Comparison of ENCODE assay signal across 8 cellular contexts in the genomic region with DNA sequence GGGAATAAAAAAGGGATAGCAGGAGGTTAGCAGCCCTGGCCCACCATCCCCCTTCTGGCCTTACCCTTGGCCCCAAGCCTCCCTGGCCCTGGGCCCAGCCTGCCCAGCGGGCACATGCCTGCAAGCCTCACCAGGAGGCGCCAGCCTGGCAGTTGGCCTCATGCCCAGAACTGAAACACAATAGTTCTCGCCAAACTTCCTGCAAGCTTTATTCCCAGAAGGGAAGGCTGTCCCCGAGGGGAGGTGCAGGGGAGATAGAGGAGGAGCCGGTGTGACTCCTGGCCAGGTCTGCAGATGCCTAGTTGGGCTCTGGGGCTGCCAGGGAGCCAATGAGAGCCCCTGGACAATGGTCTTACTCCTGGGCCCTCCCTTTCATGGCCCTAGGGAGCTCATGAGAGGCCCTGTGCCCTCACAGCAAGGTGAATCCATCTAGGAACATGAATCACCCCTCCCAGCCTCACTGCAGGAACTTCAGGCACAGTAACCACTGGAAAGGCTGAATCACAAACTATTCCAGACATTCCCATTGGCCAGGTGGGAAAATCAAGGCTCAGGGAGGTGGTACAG. TPM values are rescaled to one million over a fixed set of nuclear protein-coding genes. Genes with fewer than 3 reads are reported as not detected.
DNase-seq lines count a peak whose midpoint lies in the region; ATAC-seq and TF ChIP-seq lines count a peak whose summit lies in the region.

No MANE protein-coding gene starts in this region.

- no peaks in the 10 kb centered on the region for H4K20me1 ChIP-seq in GM23248 (ENCODE audit: insufficient read depth)

- H3K4me1 ChIP-seq in GM23248 (ENCODE audit: insufficient read depth) (peaks cover 29% of the 10 kb centered on the region), liver (ENCODE audit: control insufficient read depth in 4 of 4, insufficient read depth in 4 of 4, low read length in 3 of 4) (peaks cover 0 to 8% (median 5%) of the 10 kb centered on the region in 4 donors)

- H3K36me3 ChIP-seq in GM23248 (ENCODE audit: low read depth) (no peaks in the 10 kb centered on the region), liver (ENCODE audit: control insufficient read depth in 4 of 4, insufficient read depth in 3 of 4, low read depth in 1 of 4, low read length in 3 of 4) (no peaks in the 10 kb centered on the region)

- H2AFZ ChIP-seq in GM23248: no peak overlapping the region

- no peaks in the 10 kb centered on the region for H3K79me2 ChIP-seq in GM23248 (ENCODE audit: insufficient read depth)

- in situ Hi-C loops in GM23248 (cut with MboI): no loop called here

- DNase-seq in GM23248 (peak; percentile 86), NCI-H460 (ENCODE audit: extremely low read depth, low read depth) (peak; percentile 29), cerebellar cortex (ENCODE audit: low spot score) (peak; percentile 31), T-helper 9 cell (no peak)

- TF ChIP-seq CTCF in liver (IDR thresholded peaks at IDR 0.05; ENCODE audit: low read depth, low read length, missing input control): peak; percentile 43

- H3K4me3 ChIP-seq in GM23248: no peak overlapping the region
- H3K4me3 ChIP-seq in liver (ENCODE audit: low read depth in 1 of 3, low read length in 3 of 3): no peak overlapping the region

- no peaks in the 10 kb centered on the region for H3K27me3 ChIP-seq in GM23248 (replicated peaks; ENCODE audit: insufficient read depth)
- H3K27me3 ChIP-seq in liver (ENCODE audit: control insufficient read depth in 4 of 4, insufficient read depth in 4 of 4, low read length in 3 of 4): peaks cover 0 to 3% (median 0%) of the 10 kb centered on the region in 4 donors

- 13 to 25% methylated on average over 5 of the region's 5 CpGs for WGBS in GM23248 (ENCODE audit: low coverage in 1 of 2, low lambda C conversion rate in 2 of 2, missing lambda C conversion rate in 2 of 2), 2 experiments
- 9% methylated on average over 5 of the region's 5 CpGs for WGBS in liver

- ATAC-seq in HG03378 (IDR thresholded peaks at IDR 0.05; ENCODE audit: unreplicated experiment): no peak
- no peak for ATAC-seq in GM21576 (IDR thresholded peaks at IDR 0.05; ENCODE audit: unreplicated experiment)
- no peak for ATAC-seq in GM21381 (IDR thresholded peaks at IDR 0.05; ENCODE audit: unreplicated experiment)

- H3K9ac ChIP-seq in GM23248 (no peak overlapping the region), liver (ENCODE audit: low read depth in 1 of 2, low read length in 2 of 2) (no peak overlapping the region)

- TF ChIP-seq RAD21 in liver (IDR thresholded peaks at IDR 0.05): peak; percentile 53 to 71

- no peak overlapping the region for H3K4me2 ChIP-seq in GM23248 (ENCODE audit: unreplicated experiment)

- H3K9me2 ChIP-seq in GM23248 (ENCODE audit: insufficient read depth): no peaks in the 10 kb centered on the region

- peaks cover 14% of the 10 kb centered on the region; the same call in 1 of the 2 replicates for H3F3A ChIP-seq in GM23248 (ENCODE audit: insufficient read depth)

- H3K27ac ChIP-seq in GM23248 (peak overlapping the region; percentile 51), liver (ENCODE audit: low read depth in 1 of 2, low read length in 2 of 2) (no peak overlapping the region)

- H3K9me3 ChIP-seq in GM23248 (ENCODE audit: low read depth) (no peaks in the 10 kb centered on the region), liver (ENCODE audit: control insufficient read depth in 4 of 4, low read length in 3 of 4) (no peaks in the 10 kb centered on the region)

TF ChIP-seq in liver, 16 proteins besides CTCF, POLR2A, EP300 and RAD21:
- TF ChIP-seq FOXA2 (IDR thresholded peaks at IDR 0.05) (no peak), JUND (IDR thresholded peaks at IDR 0.05) (peak in 1 of 2 donors; percentile 54), TAF1 (conservative IDR thresholded peaks at IDR 0.05) (no peak), EGR1 (IDR thresholded peaks at IDR 0.05; ENCODE audit: low read depth in 2 of 2) (no peak), GABPA (IDR thresholded peaks at IDR 0.05 in 1 of 2, conservative IDR thresholded peaks at IDR 0.05 in 1 of 2) (no peak), RXRA (IDR thresholded peaks at IDR 0.05) (peak; percentile 42 to 61), NR2F2 (IDR thresholded peaks at IDR 0.05) (peak; percentile 51), HNF4G (IDR thresholded peaks at IDR 0.05) (no peak), SP1 (IDR thresholded peaks at IDR 0.05) (peak; percentile 53), YY1 (IDR thresholded peaks at IDR 0.05) (peak; percentile 43), HNF4A (conservative IDR thresholded peaks at IDR 0.05) (peak in 1 of 2 donors; percentile 56)
- TF ChIP-seq, protein P1, sequence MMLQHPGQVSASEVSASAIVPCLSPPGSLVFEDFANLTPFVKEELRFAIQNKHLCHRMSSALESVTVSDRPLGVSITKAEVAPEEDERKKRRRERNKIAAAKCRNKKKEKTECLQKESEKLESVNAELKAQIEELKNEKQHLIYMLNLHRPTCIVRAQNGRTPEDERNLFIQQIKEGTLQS (IDR thresholded peaks at IDR 0.05): no peak
- TF ChIP-seq, protein P2, sequence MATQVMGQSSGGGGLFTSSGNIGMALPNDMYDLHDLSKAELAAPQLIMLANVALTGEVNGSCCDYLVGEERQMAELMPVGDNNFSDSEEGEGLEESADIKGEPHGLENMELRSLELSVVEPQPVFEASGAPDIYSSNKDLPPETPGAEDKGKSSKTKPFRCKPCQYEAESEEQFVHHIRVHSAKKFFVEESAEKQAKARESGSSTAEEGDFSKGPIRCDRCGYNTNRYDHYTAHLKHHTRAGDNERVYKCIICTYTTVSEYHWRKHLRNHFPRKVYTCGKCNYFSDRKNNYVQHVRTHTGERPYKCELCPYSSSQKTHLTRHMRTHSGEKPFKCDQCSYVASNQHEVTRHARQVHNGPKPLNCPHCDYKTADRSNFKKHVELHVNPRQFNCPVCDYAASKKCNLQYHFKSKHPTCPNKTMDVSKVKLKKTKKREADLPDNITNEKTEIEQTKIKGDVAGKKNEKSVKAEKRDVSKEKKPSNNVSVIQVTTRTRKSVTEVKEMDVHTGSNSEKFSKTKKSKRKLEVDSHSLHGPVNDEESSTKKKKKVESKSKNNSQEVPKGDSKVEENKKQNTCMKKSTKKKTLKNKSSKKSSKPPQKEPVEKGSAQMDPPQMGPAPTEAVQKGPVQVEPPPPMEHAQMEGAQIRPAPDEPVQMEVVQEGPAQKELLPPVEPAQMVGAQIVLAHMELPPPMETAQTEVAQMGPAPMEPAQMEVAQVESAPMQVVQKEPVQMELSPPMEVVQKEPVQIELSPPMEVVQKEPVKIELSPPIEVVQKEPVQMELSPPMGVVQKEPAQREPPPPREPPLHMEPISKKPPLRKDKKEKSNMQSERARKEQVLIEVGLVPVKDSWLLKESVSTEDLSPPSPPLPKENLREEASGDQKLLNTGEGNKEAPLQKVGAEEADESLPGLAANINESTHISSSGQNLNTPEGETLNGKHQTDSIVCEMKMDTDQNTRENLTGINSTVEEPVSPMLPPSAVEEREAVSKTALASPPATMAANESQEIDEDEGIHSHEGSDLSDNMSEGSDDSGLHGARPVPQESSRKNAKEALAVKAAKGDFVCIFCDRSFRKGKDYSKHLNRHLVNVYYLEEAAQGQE (IDR thresholded peaks at IDR 0.05): peak; percentile 63
- TF ChIP-seq, protein P3, sequence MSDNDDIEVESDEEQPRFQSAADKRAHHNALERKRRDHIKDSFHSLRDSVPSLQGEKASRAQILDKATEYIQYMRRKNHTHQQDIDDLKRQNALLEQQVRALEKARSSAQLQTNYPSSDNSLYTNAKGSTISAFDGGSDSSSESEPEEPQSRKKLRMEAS (IDR thresholded peaks at IDR 0.05): no peak
- TF ChIP-seq, protein P4, sequence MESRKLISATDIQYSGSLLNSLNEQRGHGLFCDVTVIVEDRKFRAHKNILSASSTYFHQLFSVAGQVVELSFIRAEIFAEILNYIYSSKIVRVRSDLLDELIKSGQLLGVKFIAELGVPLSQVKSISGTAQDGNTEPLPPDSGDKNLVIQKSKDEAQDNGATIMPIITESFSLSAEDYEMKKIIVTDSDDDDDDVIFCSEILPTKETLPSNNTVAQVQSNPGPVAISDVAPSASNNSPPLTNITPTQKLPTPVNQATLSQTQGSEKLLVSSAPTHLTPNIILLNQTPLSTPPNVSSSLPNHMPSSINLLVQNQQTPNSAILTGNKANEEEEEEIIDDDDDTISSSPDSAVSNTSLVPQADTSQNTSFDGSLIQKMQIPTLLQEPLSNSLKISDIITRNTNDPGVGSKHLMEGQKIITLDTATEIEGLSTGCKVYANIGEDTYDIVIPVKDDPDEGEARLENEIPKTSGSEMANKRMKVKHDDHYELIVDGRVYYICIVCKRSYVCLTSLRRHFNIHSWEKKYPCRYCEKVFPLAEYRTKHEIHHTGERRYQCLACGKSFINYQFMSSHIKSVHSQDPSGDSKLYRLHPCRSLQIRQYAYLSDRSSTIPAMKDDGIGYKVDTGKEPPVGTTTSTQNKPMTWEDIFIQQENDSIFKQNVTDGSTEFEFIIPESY (IDR thresholded peaks at IDR 0.05): no peak
TF ChIP-seq in liver: peak in this region for 7.

RNA-seq across cellular contexts. Expression of a gene that starts 4.0 kb away (rescaled TPM):
- total RNA-seq in GM23248 (2014; rRNA removed; shearing (Covaris generic)): not detected in 2 replicates
- polyA plus RNA-seq in GM23248 (2016; fragmentation: Nextera tagmentation; extraction: Ambion mirVana) (not detected in 2 replicates), liver (not detected)
- 0.12 TPM in 1 of 2 replicates, not detected in the other for total RNA-seq in NCI-H460 (2014; rRNA removed; shearing (Covaris generic))
- 0.05 and 0.96 TPM in 2 replicates for polyA plus RNA-seq in NCI-H460 (2014; cell fraction: nucleus; rRNA removed)
- total RNA-seq in liver: not detected

RNA-seq across cellular contexts. Expression of a gene that starts 37.5 kb away (rescaled TPM):
- total RNA-seq in GM23248 (2014; rRNA removed; shearing (Covaris generic)): not detected in 2 replicates
- polyA plus RNA-seq in GM23248 (2016; fragmentation: Nextera tagmentation; extraction: Ambion mirVana) (0.22 TPM in 1 of 2 replicates, not detected in the other), liver (not detected)
- total RNA-seq in NCI-H460 (2014; rRNA removed; shearing (Covaris generic)): 0.17 and 0.29 TPM in 2 replicates
- polyA plus RNA-seq in NCI-H460 (2014; cell fraction: nucleus; rRNA removed): 8.1 and 11.2 TPM in 2 replicates
- 1 to 10 TPM in 1 of 2 donors, not detected in 1; 3.1 TPM for total RNA-seq in liver
